ENCODE assay signal across 8 cellular contexts in the genomic region with DNA sequence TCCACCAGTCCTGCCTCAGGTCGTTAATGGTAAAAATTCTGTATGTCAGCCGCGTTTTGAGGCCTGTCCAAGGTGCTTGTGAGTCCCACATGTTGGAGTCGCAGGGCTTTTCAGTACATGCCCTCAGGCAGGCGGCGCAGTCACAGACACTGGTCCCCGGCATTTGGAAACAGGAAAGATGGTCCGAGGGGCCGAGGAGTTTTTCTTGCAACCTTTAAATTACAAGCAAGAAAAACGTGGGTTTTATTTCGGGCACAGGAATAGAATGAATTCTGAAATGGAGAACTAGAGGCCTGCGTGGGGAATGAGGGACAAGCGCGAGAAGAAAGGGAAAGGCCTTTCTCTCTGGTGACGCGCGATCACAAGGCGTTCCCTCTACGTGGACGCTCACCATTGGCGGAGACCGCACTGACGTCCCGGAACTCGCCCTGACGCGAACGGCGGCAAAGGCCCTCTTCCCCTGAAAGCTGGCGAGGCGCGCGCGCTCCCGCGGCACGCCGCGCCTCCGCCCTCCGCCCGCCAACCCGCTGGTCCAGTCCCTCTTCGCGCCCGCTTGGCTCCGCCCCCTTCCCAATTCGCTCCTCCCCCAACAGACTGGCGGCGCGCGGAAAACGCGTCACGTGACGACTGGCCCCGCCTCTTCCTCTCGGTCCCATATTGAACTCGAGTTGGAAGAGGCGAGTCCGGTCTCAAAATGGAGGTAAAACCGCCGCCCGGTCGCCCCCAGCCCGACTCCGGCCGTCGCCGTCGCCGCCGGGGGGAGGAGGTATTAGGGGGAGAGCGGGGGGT. TPM values are rescaled to one million over a fixed set of nuclear protein-coding genes. Genes with fewer than 3 reads are reported as not detected.
A peak's percentile ranks its signal among the peaks of the same experiment; 100 is the strongest.
DNase-seq lines count a peak whose midpoint lies in the region; ATAC-seq and TF ChIP-seq lines count a peak whose summit lies in the region.

A gene (plus strand): TSS at position 689 of the 789 bp plus-strand sequence. CDS start 6 bp downstream, at position 695.

- no peaks in the 10 kb centered on the region for H3K27me3 ChIP-seq in CD4-positive, alpha-beta T cell (ENCODE audit: control insufficient read depth, insufficient read depth, low read length)
- no peaks in the 10 kb centered on the region for H3K27me3 ChIP-seq in dorsolateral prefrontal cortex
- no peaks in the 10 kb centered on the region for H3K27me3 ChIP-seq in liver (ENCODE audit: control insufficient read depth in 4 of 4, insufficient read depth in 4 of 4, low read length in 3 of 4)

- no peaks in the 10 kb centered on the region for H3K27me3 Mint-ChIP-seq in CD4-positive, alpha-beta T cell
- no peaks in the 10 kb centered on the region for H3K27me3 Mint-ChIP-seq in activated CD4-positive, alpha-beta memory T cell treated with anti-CD3 and anti-CD28 coated beads for 36 hours

- H3K4me3 Mint-ChIP-seq in CD4-positive, alpha-beta T cell, result peak within 1 kb of the TSS; percentile 88
- peak within 1 kb of the TSS; percentile 97 for H3K4me3 Mint-ChIP-seq in activated CD4-positive, alpha-beta memory T cell treated with anti-CD3 and anti-CD28 coated beads for 36 hours

- intact Hi-C loops in CD4-positive, alpha-beta T cell (cut with DNase I, micrococcal nuclease), result loop anchor here (1.0 to 5.0 kb wide), 4 partner anchors 47 to 120 kb away; a partner anchor contains a TSS
- intact Hi-C loops in activated CD4-positive, alpha-beta memory T cell treated with anti-CD3 and anti-CD28 coated beads for 36 hours (cut with micrococcal nuclease), result loop anchor here (1.0 kb wide), 5 partner anchors 46 to 341 kb away; a partner anchor contains a TSS
- intact Hi-C loops in dorsolateral prefrontal cortex (cut with DNase I), result loop anchor here (1.0 to 5.0 kb wide), 5 partner anchors 47 to 120 kb away; a partner anchor contains a TSS

- H3K4me3 ChIP-seq in dorsolateral prefrontal cortex (peak within 1 kb of the TSS; percentile 69 to 95 (median 86)), liver (ENCODE audit: low read depth in 1 of 3, low read length in 3 of 3) (peak within 1 kb of the TSS; percentile 72 to 95 (median 84))

- WGBS in liver, result 7% methylated on average over 74 of the region's 74 CpGs

- POLR2A ChIA-PET in CD4-positive, alpha-beta T cell (lab: Charles Lee), result interaction anchor here (0.7 to 4.7 kb wide), 30 partner anchors 9 to 1239 kb away, joined by 3 to 309 read pairs (median 5); a partner anchor contains a TSS
- POLR2A ChIA-PET in activated CD4-positive, alpha-beta memory T cell treated with anti-CD3 and anti-CD28 coated beads for 36 hours (lab: Charles Lee), result interaction anchor here (0.8 to 1.7 kb wide), 16 partner anchors 9 to 180 kb away, joined by 3 to 101 read pairs (median 4); a partner anchor contains a TSS

- peaks cover 5 to 29% (median 9%) of the 10 kb centered on the region in 4 donors for H3K4me1 ChIP-seq in liver (ENCODE audit: control insufficient read depth in 4 of 4, insufficient read depth in 4 of 4, low read length in 3 of 4)

- DNase-seq in CD4-positive, alpha-beta T cell, result peak; percentile 99 to 100 (median 100)
- peak; percentile 92 for DNase-seq in NCI-H82 treated with DMSO at 0.1 percent for 48 hours (lab: John Stamatoyannopoulos, UW; ENCODE audit: unreplicated experiment)
- DNase-seq in activated CD4-positive, alpha-beta memory T cell treated with anti-CD3 and anti-CD28 coated beads for 36 hours, result peak; percentile 100
- DNase-seq in dorsolateral prefrontal cortex, result peak; percentile 98 to 100 (median 99)
- DNase-seq in stimulated activated CD4-positive, alpha-beta T cell treated with anti-CD3 and anti-CD28 coated beads, Interleukin-4, amount 100 ng/mL, for 24 hours, result peak; percentile 100

- H3K9me3 Mint-ChIP-seq in CD4-positive, alpha-beta T cell, result no peaks in the 10 kb centered on the region
- H3K9me3 Mint-ChIP-seq in activated CD4-positive, alpha-beta memory T cell treated with anti-CD3 and anti-CD28 coated beads for 36 hours, result no peaks in the 10 kb centered on the region

- CTCF ChIA-PET in CD4-positive, alpha-beta T cell (lab: Charles Lee), result interaction anchor here (1.1 to 1.7 kb wide), 4 partner anchors 12 to 52 kb away, joined by 3 to 14 read pairs (median 6); a partner anchor contains a TSS
- CTCF ChIA-PET in activated CD4-positive, alpha-beta memory T cell treated with anti-CD3 and anti-CD28 coated beads for 36 hours (lab: Charles Lee), result interaction anchor here (0.7 to 2.6 kb wide), 6 partner anchors 11 to 180 kb away, joined by 3 to 25 read pairs (median 4); a partner anchor contains a TSS

- peaks cover 55% of the 10 kb centered on the region for H3K36me3 Mint-ChIP-seq in CD4-positive, alpha-beta T cell (ENCODE audit: low read depth)
- peaks cover 47% of the 10 kb centered on the region for H3K36me3 Mint-ChIP-seq in activated CD4-positive, alpha-beta memory T cell treated with anti-CD3 and anti-CD28 coated beads for 36 hours

- H3K36me3 ChIP-seq in liver (ENCODE audit: control insufficient read depth in 4 of 4, insufficient read depth in 3 of 4, low read depth in 1 of 4, low read length in 3 of 4), result peaks cover 2 to 20% (median 11%) of the 10 kb centered on the region in 4 donors

- peak; percentile 81 for ATAC-seq in CD4-positive, alpha-beta T cell (ENCODE audit: poor library complexity)
- ATAC-seq in GM19438 (IDR thresholded peaks at IDR 0.05; ENCODE audit: low read depth, unreplicated experiment) (peak; percentile 84), HG03575 (IDR thresholded peaks at IDR 0.05; ENCODE audit: extremely low read depth, insufficient number of reproducible peaks, low FRiP score, unreplicated experiment) (peak; percentile 46)

- H3K9me3 ChIP-seq in CD4-positive, alpha-beta T cell (ENCODE audit: control insufficient read depth, low read length), result no peaks in the 10 kb centered on the region
- no peaks in the 10 kb centered on the region for H3K9me3 ChIP-seq in liver (ENCODE audit: control insufficient read depth in 4 of 4, low read length in 3 of 4)

- H3K9ac ChIP-seq in liver (ENCODE audit: low read depth in 1 of 2, low read length in 2 of 2), result peak within 1 kb of the TSS; percentile 98 to 100

- H3K27ac ChIP-seq in CD4-positive, alpha-beta T cell (ENCODE audit: low read depth, low read length), result peak within 1 kb of the TSS; percentile 100
- H3K27ac ChIP-seq in dorsolateral prefrontal cortex (peak within 1 kb of the TSS; percentile 95 to 100 (median 99)), liver (ENCODE audit: low read depth in 1 of 2, low read length in 2 of 2) (peak within 1 kb of the TSS; percentile 100)

- no peak for TF ChIP-seq RAD21 in liver (IDR thresholded peaks at IDR 0.05)

- TF ChIP-seq CTCF in CD4-positive, alpha-beta T cell (IDR thresholded peaks at IDR 0.05), result peak; percentile 33
- TF ChIP-seq CTCF in dorsolateral prefrontal cortex (IDR thresholded peaks at IDR 0.05 in 54 of 56, conservative IDR thresholded peaks at IDR 0.05 in 2 of 56; ENCODE audit: low read depth in 1 of 56, partially characterized antibody in 56 of 56) (peak in 53 of 56 donors; percentile 9 to 69 (median 49)), liver (IDR thresholded peaks at IDR 0.05; ENCODE audit: low read depth, low read length, missing input control) (no peak)

- H3K27ac Mint-ChIP-seq in CD4-positive, alpha-beta T cell, result peak within 1 kb of the TSS; percentile 99
- peak within 1 kb of the TSS; percentile 100 for H3K27ac Mint-ChIP-seq in activated CD4-positive, alpha-beta memory T cell treated with anti-CD3 and anti-CD28 coated beads for 36 hours

- peaks cover 61% of the 10 kb centered on the region for H3K4me1 Mint-ChIP-seq in CD4-positive, alpha-beta T cell (ENCODE audit: low read depth)
- peaks cover 35% of the 10 kb centered on the region for H3K4me1 Mint-ChIP-seq in activated CD4-positive, alpha-beta memory T cell treated with anti-CD3 and anti-CD28 coated beads for 36 hours (ENCODE audit: low read depth)

TF ChIP-seq in liver, 16 proteins besides CTCF, POLR2A, EP300 and RAD21:
- TF ChIP-seq NR2F2 (IDR thresholded peaks at IDR 0.05) (no peak), TAF1 (conservative IDR thresholded peaks at IDR 0.05) (peak; percentile 90), GABPA (IDR thresholded peaks at IDR 0.05 in 1 of 2, conservative IDR thresholded peaks at IDR 0.05 in 1 of 2) (peak in 1 of 2 donors; percentile 60), JUND (IDR thresholded peaks at IDR 0.05) (no peak), SP1 (IDR thresholded peaks at IDR 0.05) (peak; percentile 57), HNF4G (IDR thresholded peaks at IDR 0.05) (no peak), YY1 (IDR thresholded peaks at IDR 0.05) (peak; percentile 87)
- TF ChIP-seq, protein P1, sequence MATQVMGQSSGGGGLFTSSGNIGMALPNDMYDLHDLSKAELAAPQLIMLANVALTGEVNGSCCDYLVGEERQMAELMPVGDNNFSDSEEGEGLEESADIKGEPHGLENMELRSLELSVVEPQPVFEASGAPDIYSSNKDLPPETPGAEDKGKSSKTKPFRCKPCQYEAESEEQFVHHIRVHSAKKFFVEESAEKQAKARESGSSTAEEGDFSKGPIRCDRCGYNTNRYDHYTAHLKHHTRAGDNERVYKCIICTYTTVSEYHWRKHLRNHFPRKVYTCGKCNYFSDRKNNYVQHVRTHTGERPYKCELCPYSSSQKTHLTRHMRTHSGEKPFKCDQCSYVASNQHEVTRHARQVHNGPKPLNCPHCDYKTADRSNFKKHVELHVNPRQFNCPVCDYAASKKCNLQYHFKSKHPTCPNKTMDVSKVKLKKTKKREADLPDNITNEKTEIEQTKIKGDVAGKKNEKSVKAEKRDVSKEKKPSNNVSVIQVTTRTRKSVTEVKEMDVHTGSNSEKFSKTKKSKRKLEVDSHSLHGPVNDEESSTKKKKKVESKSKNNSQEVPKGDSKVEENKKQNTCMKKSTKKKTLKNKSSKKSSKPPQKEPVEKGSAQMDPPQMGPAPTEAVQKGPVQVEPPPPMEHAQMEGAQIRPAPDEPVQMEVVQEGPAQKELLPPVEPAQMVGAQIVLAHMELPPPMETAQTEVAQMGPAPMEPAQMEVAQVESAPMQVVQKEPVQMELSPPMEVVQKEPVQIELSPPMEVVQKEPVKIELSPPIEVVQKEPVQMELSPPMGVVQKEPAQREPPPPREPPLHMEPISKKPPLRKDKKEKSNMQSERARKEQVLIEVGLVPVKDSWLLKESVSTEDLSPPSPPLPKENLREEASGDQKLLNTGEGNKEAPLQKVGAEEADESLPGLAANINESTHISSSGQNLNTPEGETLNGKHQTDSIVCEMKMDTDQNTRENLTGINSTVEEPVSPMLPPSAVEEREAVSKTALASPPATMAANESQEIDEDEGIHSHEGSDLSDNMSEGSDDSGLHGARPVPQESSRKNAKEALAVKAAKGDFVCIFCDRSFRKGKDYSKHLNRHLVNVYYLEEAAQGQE (IDR thresholded peaks at IDR 0.05), result peak; percentile 91

RNA-seq across cellular contexts. Expression of the gene that starts here (rescaled TPM):
- 100 to 1,000 TPM; 162 to 167 TPM for total RNA-seq in CD4-positive, alpha-beta T cell
- 100 to 1,000 TPM; 303 to 311 TPM for total RNA-seq in activated CD4-positive, alpha-beta memory T cell treated with anti-CD3 and anti-CD28 coated beads for 36 hours
- total RNA-seq in dorsolateral prefrontal cortex, result 100 to 1,000 TPM; 105 to 187 (median 137) TPM
- 10 to 100 TPM; 41.5 to 61.9 TPM for total RNA-seq in liver
- polyA plus RNA-seq in liver, result 10 to 100 TPM; 22.9 to 72.5 TPM

Comparison
In these comparisons a context has a peak if more than half of its experiments do, and no peak if none do; other contexts are left out.
1. Peak in every context shown above with its lines: DNase-seq, ATAC-seq, H3K4me3 ChIP-seq and H3K27ac ChIP-seq.